16 cellular contexts compared by ENCODE assay signal in genomic region chr17:40645291-40645690, GRCh38. TPM values are rescaled to one million over a fixed set of nuclear protein-coding genes. Genes with fewer than 3 reads are reported as not detected.
DNase-seq lines count a peak whose midpoint lies in the region; ATAC-seq and TF ChIP-seq lines count a peak whose summit lies in the region.
"Had no signal": no experiment of that assay in that cellular context is flagged by ENCODE, and none has a peak within 500 bp of the region (broad histone marks: within the 10 kb centered on the region; RNA-seq: fewer than 3 reads in every experiment).

No MANE protein-coding gene starts in this region.

- peak overlapping the region; percentile 65 for H3K4me3 Mint-ChIP-seq in stimulated activated naive CD8-positive, alpha-beta T cell treated with anti-CD3 and anti-CD28 coated beads, Interleukin-15, Interleukin-2, amounts not matched to agents 100 ng/mL and 50 ng/mL, for 24 hours
- H3K4me3 Mint-ChIP-seq in activated CD8-positive, alpha-beta T cell treated with anti-CD3 and anti-CD28 coated beads for 36 hours = peak overlapping the region; percentile 13

- H3K23ac ChIP-seq in mesenchymal stem cell (ENCODE audit: low read length in 2 of 2) = no peak overlapping the region

- H3K9me3 ChIP-seq in mesenchymal stem cell (ENCODE audit: control insufficient read depth, low read length) = no peaks in the 10 kb centered on the region
- H3K9me3 ChIP-seq: BE2C had no signal

- H3K18ac ChIP-seq in mesenchymal stem cell (ENCODE audit: low read depth in 1 of 2, low read length in 2 of 2) = no peak overlapping the region

- no peak overlapping the region for H4K91ac ChIP-seq in mesenchymal stem cell (ENCODE audit: low read length)

- H3K27ac Mint-ChIP-seq in stimulated activated naive CD8-positive, alpha-beta T cell treated with anti-CD3 and anti-CD28 coated beads, Interleukin-15, Interleukin-2, amounts not matched to agents 100 ng/mL and 50 ng/mL, for 24 hours = peak overlapping the region; percentile 13
- peak overlapping the region; percentile 19 for H3K27ac Mint-ChIP-seq in activated CD8-positive, alpha-beta T cell treated with anti-CD3 and anti-CD28 coated beads for 36 hours

- CTCF ChIA-PET in activated CD8-positive, alpha-beta T cell treated with anti-CD3 and anti-CD28 coated beads for 36 hours (lab: Charles Lee) = interaction anchor here (1.0 to 2.4 kb wide), 5 partner anchors 12 to 85 kb away, joined by 3 to 15 read pairs (median 4); no protein-coding TSS in a partner anchor

- H2AK5ac ChIP-seq in mesenchymal stem cell (ENCODE audit: low read length, severe bottlenecking) = no peak overlapping the region

- intact Hi-C loops in activated CD8-positive, alpha-beta T cell treated with anti-CD3 and anti-CD28 coated beads for 36 hours (cut with micrococcal nuclease) = no loop called here

- H3K4me3 ChIP-seq in mesenchymal stem cell (ENCODE audit: insufficient read depth in 1 of 2, low read depth in 1 of 2, low read length in 2 of 2) = peak overlapping the region in 1 of 2 experiments; percentile 98

- H3K36me3 ChIP-seq in mesenchymal stem cell (ENCODE audit: control insufficient read depth in 1 of 2, insufficient read depth in 2 of 2, low read depth in 1 of 2, low read length in 2 of 2) = peaks cover 0 to 52% of the 10 kb centered on the region in 2 experiments

- H3K27me3 Mint-ChIP-seq in stimulated activated naive CD8-positive, alpha-beta T cell treated with anti-CD3 and anti-CD28 coated beads, Interleukin-15, Interleukin-2, amounts not matched to agents 100 ng/mL and 50 ng/mL, for 24 hours = no peaks in the 10 kb centered on the region
- H3K27me3 Mint-ChIP-seq in activated CD8-positive, alpha-beta T cell treated with anti-CD3 and anti-CD28 coated beads for 36 hours = no peaks in the 10 kb centered on the region

- H3K36me3 Mint-ChIP-seq in stimulated activated naive CD8-positive, alpha-beta T cell treated with anti-CD3 and anti-CD28 coated beads, Interleukin-15, Interleukin-2, amounts not matched to agents 100 ng/mL and 50 ng/mL, for 24 hours (ENCODE audit: low read depth) = peaks cover 49% of the 10 kb centered on the region
- peaks cover 32% of the 10 kb centered on the region for H3K36me3 Mint-ChIP-seq in activated CD8-positive, alpha-beta T cell treated with anti-CD3 and anti-CD28 coated beads for 36 hours (ENCODE audit: low read depth)

- H3K4ac ChIP-seq in mesenchymal stem cell (ENCODE audit: low read depth in 1 of 2, low read length in 2 of 2) = no peak overlapping the region

- no peak overlapping the region for H3K4me2 ChIP-seq in mesenchymal stem cell (ENCODE audit: low read length, poor library complexity, severe bottlenecking)

- no peak overlapping the region for H3K14ac ChIP-seq in mesenchymal stem cell (ENCODE audit: low read length in 2 of 2)

- POLR2A ChIA-PET in activated CD8-positive, alpha-beta T cell treated with anti-CD3 and anti-CD28 coated beads for 36 hours (lab: Charles Lee) = interaction anchor here (0.7 to 2.4 kb wide), 4 partner anchors 8 to 84 kb away, joined by 3 to 11 read pairs (median 4); no protein-coding TSS in a partner anchor

- no peak overlapping the region for H4K8ac ChIP-seq in mesenchymal stem cell (ENCODE audit: low read length)

- no peak for TF ChIP-seq CTCF in activated CD8-positive, alpha-beta T cell treated with anti-CD3 and anti-CD28 coated beads for 36 hours (IDR thresholded peaks at IDR 0.05)

- ATAC-seq in stimulated activated naive CD8-positive, alpha-beta T cell treated with anti-CD3 and anti-CD28 coated beads, Interleukin-15, Interleukin-2, amounts not matched to agents 100 U/mL and 50 U/mL, for 24 hours = no peak
- ATAC-seq in activated CD8-positive, alpha-beta T cell treated with anti-CD3 and anti-CD28 coated beads for 36 hours = no peak

- DNase-seq in stimulated activated naive CD8-positive, alpha-beta T cell treated with anti-CD3 and anti-CD28 coated beads, Interleukin-15, Interleukin-2, amounts not matched to agents 100 U/mL and 50 U/mL, for 24 hours = no peak
- DNase-seq in activated CD8-positive, alpha-beta T cell treated with anti-CD3 and anti-CD28 coated beads for 36 hours = no peak
- DNase-seq in mesenchymal stem cell = no peak
- no peak for DNase-seq in T1000 (lab: John Stamatoyannopoulos, UW)
- DNase-seq in RKO (ENCODE audit: low spot score) = no peak
- DNase-seq in cortex of kidney (lab: John Stamatoyannopoulos, UW) = no peak
- no peak for DNase-seq in stimulated activated CD8-positive, alpha-beta memory T cell treated with anti-CD3 and anti-CD28 coated beads, Interleukin-4, amount 100 ng/mL, for 48 hours
- DNase-seq: anterior cingulate cortex, BE2C, NCI-H2081, NCI-H526 treated with DMSO at 0.1 percent for 48 hours had no signal

- peaks cover 1% of the 10 kb centered on the region for H3K4me1 ChIP-seq in mesenchymal stem cell (ENCODE audit: control insufficient read depth, insufficient read depth, low read depth, low read length)

- H3K27me3 ChIP-seq in mesenchymal stem cell (ENCODE audit: control insufficient read depth in 1 of 2, insufficient read depth in 1 of 2, low read length in 2 of 2) = no peaks in the 10 kb centered on the region
- H3K27me3 ChIP-seq: BE2C had no signal

- H3K9ac ChIP-seq in mesenchymal stem cell (ENCODE audit: low read length) = peak overlapping the region; percentile 98
- H3K9ac ChIP-seq: parathyroid adenoma had no signal

- peaks cover 61% of the 10 kb centered on the region for H3K4me1 Mint-ChIP-seq in stimulated activated naive CD8-positive, alpha-beta T cell treated with anti-CD3 and anti-CD28 coated beads, Interleukin-15, Interleukin-2, amounts not matched to agents 100 ng/mL and 50 ng/mL, for 24 hours (ENCODE audit: low read depth)
- H3K4me1 Mint-ChIP-seq in activated CD8-positive, alpha-beta T cell treated with anti-CD3 and anti-CD28 coated beads for 36 hours (ENCODE audit: low read depth) = peaks cover 52% of the 10 kb centered on the region

- H2BK5ac ChIP-seq in mesenchymal stem cell (ENCODE audit: low read depth, low read length, poor library complexity, severe bottlenecking) = no peak overlapping the region

- H3K27ac ChIP-seq in mesenchymal stem cell (ENCODE audit: low read length, poor library complexity, severe bottlenecking) = no peak overlapping the region
- H3K27ac ChIP-seq: parathyroid adenoma had no signal

- no peak overlapping the region for H2BK12ac ChIP-seq in mesenchymal stem cell (ENCODE audit: low read length in 2 of 2)

- peaks cover 7% of the 10 kb centered on the region for H3K79me1 ChIP-seq in mesenchymal stem cell (replicated peaks; ENCODE audit: low read length, poor library complexity, severe bottlenecking)

- no peaks in the 10 kb centered on the region for H3K9me3 Mint-ChIP-seq in stimulated activated naive CD8-positive, alpha-beta T cell treated with anti-CD3 and anti-CD28 coated beads, Interleukin-15, Interleukin-2, amounts not matched to agents 100 ng/mL and 50 ng/mL, for 24 hours
- no peaks in the 10 kb centered on the region for H3K9me3 Mint-ChIP-seq in activated CD8-positive, alpha-beta T cell treated with anti-CD3 and anti-CD28 coated beads for 36 hours

- H2AFZ ChIP-seq in mesenchymal stem cell (ENCODE audit: low read depth, low read length) = no peak overlapping the region
- H2AFZ ChIP-seq: parathyroid adenoma had no signal

- no peak overlapping the region for H2BK15ac ChIP-seq in mesenchymal stem cell (ENCODE audit: low read depth, poor library complexity, severe bottlenecking)

- no peak overlapping the region for H2BK120ac ChIP-seq in mesenchymal stem cell (ENCODE audit: low read depth, low read length)

RNA-seq across cellular contexts. Expression of gene SMARCE1, which starts 2.3 kb away (rescaled TPM):
- total RNA-seq in activated CD8-positive, alpha-beta T cell treated with anti-CD3 and anti-CD28 coated beads for 36 hours = 10 to 100 TPM; 87.8 to 92.5 TPM
- polyA plus RNA-seq in mesenchymal stem cell (2013, experiment 1 of 2) = 113 TPM
- polyA plus RNA-seq in mesenchymal stem cell (2013, experiment 2 of 2) = 111 TPM

RNA-seq across cellular contexts. Expression of gene KRT222, which starts 19.7 kb away (rescaled TPM):
- not detected for total RNA-seq in activated CD8-positive, alpha-beta T cell treated with anti-CD3 and anti-CD28 coated beads for 36 hours
- not detected for polyA plus RNA-seq in mesenchymal stem cell (2013, experiment 1 of 2)
- not detected for polyA plus RNA-seq in mesenchymal stem cell (2013, experiment 2 of 2)
- total RNA-seq: G401, lung microvascular endothelial cell had no signal

RNA-seq across cellular contexts. Expression of gene KRT24, which starts 58.3 kb away (rescaled TPM):
- total RNA-seq in activated CD8-positive, alpha-beta T cell treated with anti-CD3 and anti-CD28 coated beads for 36 hours = not detected
- polyA plus RNA-seq in mesenchymal stem cell (2013, experiment 1 of 2) = not detected
- polyA plus RNA-seq in mesenchymal stem cell (2013, experiment 2 of 2) = not detected
- total RNA-seq: dermis microvascular lymphatic vessel endothelial cell, G401, lung microvascular endothelial cell had no signal
